2 cellular contexts compared by ENCODE assay signal in the genomic region with DNA sequence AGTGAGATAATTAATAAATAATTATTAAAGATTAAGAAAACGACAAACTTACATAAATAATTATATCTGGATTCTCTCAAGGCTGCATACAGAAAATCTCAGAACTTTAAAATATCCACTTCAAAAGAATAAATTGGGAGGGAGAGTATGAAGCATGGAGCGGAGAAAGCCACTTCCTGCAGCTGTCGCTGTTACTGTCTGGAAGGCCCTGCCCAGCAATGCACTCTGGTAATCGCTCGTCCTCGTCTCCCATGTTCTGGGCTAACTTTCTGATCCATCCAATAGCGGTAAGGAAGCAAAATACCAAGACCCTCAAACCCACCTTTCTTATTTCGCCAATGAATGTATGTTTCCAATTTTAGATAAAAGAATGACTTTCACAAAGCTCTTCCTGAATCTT.
TF ChIP-seq lines count a peak whose summit lies in the region.

No MANE protein-coding gene starts in this region.

TF ChIP-seq in GM12878, 131 proteins besides CTCF, POLR2A, EP300 and RAD21 (continued from another document):
- TF ChIP-seq ZBTB33 (IDR thresholded peaks at IDR 0.05), result no peak
- no peak for TF ChIP-seq MTA2 (IDR thresholded peaks at IDR 0.05; ENCODE audit: low read depth)
- no peak for TF ChIP-seq TCF7 (IDR thresholded peaks at IDR 0.05; ENCODE audit: borderline replicate concordance)
- TF ChIP-seq, protein P1, sequence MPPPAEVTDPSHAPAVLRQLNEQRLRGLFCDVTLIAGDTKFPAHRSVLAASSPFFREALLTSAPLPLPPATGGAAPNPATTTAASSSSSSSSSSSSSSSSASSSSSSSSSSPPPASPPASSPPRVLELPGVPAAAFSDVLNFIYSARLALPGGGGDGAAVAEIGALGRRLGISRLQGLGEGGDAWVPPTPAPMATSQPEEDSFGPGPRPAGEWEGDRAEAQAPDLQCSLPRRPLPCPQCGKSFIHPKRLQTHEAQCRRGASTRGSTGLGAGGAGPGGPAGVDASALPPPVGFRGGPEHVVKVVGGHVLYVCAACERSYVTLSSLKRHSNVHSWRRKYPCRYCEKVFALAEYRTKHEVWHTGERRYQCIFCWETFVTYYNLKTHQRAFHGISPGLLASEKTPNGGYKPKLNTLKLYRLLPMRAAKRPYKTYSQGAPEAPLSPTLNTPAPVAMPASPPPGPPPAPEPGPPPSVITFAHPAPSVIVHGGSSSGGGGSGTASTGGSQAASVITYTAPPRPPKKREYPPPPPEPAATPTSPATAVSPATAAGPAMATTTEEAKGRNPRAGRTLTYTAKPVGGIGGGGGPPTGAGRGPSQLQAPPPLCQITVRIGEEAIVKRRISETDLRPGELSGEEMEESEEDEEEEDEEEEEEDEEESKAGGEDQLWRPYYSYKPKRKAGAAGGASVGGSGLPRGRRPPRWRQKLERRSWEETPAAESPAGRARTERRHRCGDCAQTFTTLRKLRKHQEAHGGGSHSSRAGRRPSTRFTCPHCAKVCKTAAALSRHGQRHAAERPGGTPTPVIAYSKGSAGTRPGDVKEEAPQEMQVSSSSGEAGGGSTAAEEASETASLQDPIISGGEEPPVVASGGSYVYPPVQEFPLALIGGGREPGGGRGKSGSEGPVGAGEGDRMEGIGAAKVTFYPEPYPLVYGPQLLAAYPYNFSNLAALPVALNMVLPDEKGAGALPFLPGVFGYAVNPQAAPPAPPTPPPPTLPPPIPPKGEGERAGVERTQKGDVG (CRISPR knock-in tag; IDR thresholded peaks at IDR 0.05), result no peak
- TF ChIP-seq MEF2B (IDR thresholded peaks at IDR 0.05; ENCODE audit: partially characterized antibody, poor library complexity, severe bottlenecking), result no peak
- TF ChIP-seq SMAD5 (IDR thresholded peaks at IDR 0.05; ENCODE audit: low read depth), result no peak
- TF ChIP-seq ZNF384 (IDR thresholded peaks at IDR 0.05; ENCODE audit: borderline replicate concordance, low read depth, low read length), result no peak
- TF ChIP-seq SMC3 (IDR thresholded peaks at IDR 0.05; ENCODE audit: borderline replicate concordance, low read length), result no peak
- no peak for TF ChIP-seq IRF4 (IDR thresholded peaks at IDR 0.05; ENCODE audit: low read depth, low read length)

TF ChIP-seq in neural cell, 6 proteins besides CTCF, POLR2A, EP300 and RAD21 (continued from another document):
- TF ChIP-seq, protein P2, sequence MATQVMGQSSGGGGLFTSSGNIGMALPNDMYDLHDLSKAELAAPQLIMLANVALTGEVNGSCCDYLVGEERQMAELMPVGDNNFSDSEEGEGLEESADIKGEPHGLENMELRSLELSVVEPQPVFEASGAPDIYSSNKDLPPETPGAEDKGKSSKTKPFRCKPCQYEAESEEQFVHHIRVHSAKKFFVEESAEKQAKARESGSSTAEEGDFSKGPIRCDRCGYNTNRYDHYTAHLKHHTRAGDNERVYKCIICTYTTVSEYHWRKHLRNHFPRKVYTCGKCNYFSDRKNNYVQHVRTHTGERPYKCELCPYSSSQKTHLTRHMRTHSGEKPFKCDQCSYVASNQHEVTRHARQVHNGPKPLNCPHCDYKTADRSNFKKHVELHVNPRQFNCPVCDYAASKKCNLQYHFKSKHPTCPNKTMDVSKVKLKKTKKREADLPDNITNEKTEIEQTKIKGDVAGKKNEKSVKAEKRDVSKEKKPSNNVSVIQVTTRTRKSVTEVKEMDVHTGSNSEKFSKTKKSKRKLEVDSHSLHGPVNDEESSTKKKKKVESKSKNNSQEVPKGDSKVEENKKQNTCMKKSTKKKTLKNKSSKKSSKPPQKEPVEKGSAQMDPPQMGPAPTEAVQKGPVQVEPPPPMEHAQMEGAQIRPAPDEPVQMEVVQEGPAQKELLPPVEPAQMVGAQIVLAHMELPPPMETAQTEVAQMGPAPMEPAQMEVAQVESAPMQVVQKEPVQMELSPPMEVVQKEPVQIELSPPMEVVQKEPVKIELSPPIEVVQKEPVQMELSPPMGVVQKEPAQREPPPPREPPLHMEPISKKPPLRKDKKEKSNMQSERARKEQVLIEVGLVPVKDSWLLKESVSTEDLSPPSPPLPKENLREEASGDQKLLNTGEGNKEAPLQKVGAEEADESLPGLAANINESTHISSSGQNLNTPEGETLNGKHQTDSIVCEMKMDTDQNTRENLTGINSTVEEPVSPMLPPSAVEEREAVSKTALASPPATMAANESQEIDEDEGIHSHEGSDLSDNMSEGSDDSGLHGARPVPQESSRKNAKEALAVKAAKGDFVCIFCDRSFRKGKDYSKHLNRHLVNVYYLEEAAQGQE (IDR thresholded peaks at IDR 0.05; ENCODE audit: borderline replicate concordance), result no peak
